ENCODE assay signal across 22 cellular contexts in the genomic region with DNA sequence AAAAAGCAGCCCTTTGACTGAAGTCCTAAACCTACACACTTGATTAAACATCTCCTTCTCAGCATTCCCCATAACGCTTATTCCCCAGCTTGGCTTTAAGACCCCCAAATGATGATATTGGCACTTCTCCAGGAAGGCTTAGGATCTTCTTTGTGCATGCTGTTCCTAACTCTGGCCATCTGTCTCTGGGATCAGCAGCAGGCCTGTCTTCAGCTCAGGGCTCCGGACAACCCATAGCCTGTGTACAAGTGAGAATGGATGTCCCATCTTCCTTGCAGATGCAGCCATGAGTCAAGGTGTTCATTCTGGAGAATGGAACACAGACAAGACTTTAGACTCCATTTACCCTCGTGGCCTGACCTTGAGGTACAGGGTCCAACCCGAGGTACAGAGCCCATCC.
DNase-seq lines count a peak whose midpoint lies in the region; ATAC-seq, FAIRE-seq and TF ChIP-seq lines count a peak whose summit lies in the region.
"Had no signal": no experiment of that assay in that cellular context is flagged by ENCODE, and none has a peak within 500 bp of the region (broad histone marks: within the 10 kb centered on the region; RNA-seq: fewer than 3 reads in every experiment).

No MANE protein-coding gene starts in this region.

- H4K8ac ChIP-seq in H1 (ENCODE audit: extremely low read depth, insufficient read depth, low read length): no peak overlapping the region

- no peak overlapping the region for H2AK5ac ChIP-seq in H1 (ENCODE audit: low read depth, low read length)

- no TSS peak for BruUV-seq in HCT116 (replicated peaks; lab: Mats Ljungman, UMichigan)

- H3K27me3 Mint-ChIP-seq in neural crest cell (ENCODE audit: low read depth) (no peaks in the 10 kb centered on the region), immature natural killer cell (ENCODE audit: low read depth in 3 of 3) (peaks cover 3 to 13% (median 3%) of the 10 kb centered on the region in 3 donors)
- peaks cover 7% of the 10 kb centered on the region for H3K27me3 Mint-ChIP-seq in activated CD4-positive, alpha-beta memory T cell treated with anti-CD3 and anti-CD28 coated beads for 36 hours
- peaks cover 19% of the 10 kb centered on the region for H3K27me3 Mint-ChIP-seq in activated T-cell treated with anti-CD3 and anti-CD28 coated beads, Interleukin-2, amount 50 U/mL, for 4 hours (ENCODE audit: low read depth)

- no peak overlapping the region; the same call in 1 of the 2 replicates for H2BK15ac ChIP-seq in H1 (ENCODE audit: low read length)

- 0 out of 2 replicates have a peak overlapping the region, but pooled peaks have one; percentile 9 for H2BK12ac ChIP-seq in H1 (ENCODE audit: low read depth, low read length)

- no peak overlapping the region for H4K5ac ChIP-seq in H1 (ENCODE audit: insufficient read length, low read depth, low read length)

- no peaks in the 10 kb centered on the region for H3K9me2 ChIP-seq in HCT116 (ENCODE audit: insufficient read depth)

- H3K27ac ChIP-seq in HCT116 (ENCODE audit: low read depth, low read length) (no peak overlapping the region), H1 (ENCODE audit: low read depth, low read length) (no peak overlapping the region)
- H3K27ac ChIP-seq: PC-9 had no signal

- no peak overlapping the region for H4K91ac ChIP-seq in H1 (replicated peaks; ENCODE audit: insufficient read length, low read length)

- no peak overlapping the region for H3K14ac ChIP-seq in H1 (ENCODE audit: insufficient read length)

- TF ChIP-seq POLR2A in HCT116 (IDR thresholded peaks at IDR 0.05; ENCODE audit: borderline replicate concordance, extremely low read depth, insufficient read depth, insufficient read length) (no peak), H1 (IDR thresholded peaks at IDR 0.05; ENCODE audit: control extremely low read depth in 1 of 2, low read depth in 2 of 2, low read length in 2 of 2) (no peak)

- ATAC-seq in HCT116: no peak
- no peak for ATAC-seq in activated T-cell treated with anti-CD3 and anti-CD28 coated beads, Interleukin-2, amount 50 U/mL, for 4 hours

- H3K23ac ChIP-seq in H1 (ENCODE audit: insufficient read length): no peak overlapping the region

- H2AFZ ChIP-seq in HCT116 (ENCODE audit: low read depth, low read length, poor library complexity, severe bottlenecking) (peak overlapping the region; percentile 43), H1 (ENCODE audit: low read length) (no peak overlapping the region)
- H2AFZ ChIP-seq: PC-9 had no signal

- RAD21 ChIA-PET in HCT116 (lab: Charles Lee; ENCODE audit: low non-redundant PET in 1 of 2, low total read pairs in 2 of 2, uncharacterized antibody in 2 of 2, unreplicated experiment in 2 of 2): no interaction called here

- H3K36me3 Mint-ChIP-seq in neural crest cell (ENCODE audit: low read depth) (peaks cover 2% of the 10 kb centered on the region), immature natural killer cell (no peaks in the 10 kb centered on the region)
- H3K36me3 Mint-ChIP-seq in activated CD4-positive, alpha-beta memory T cell treated with anti-CD3 and anti-CD28 coated beads for 36 hours: no peaks in the 10 kb centered on the region
- H3K36me3 Mint-ChIP-seq in activated T-cell treated with anti-CD3 and anti-CD28 coated beads, Interleukin-2, amount 50 U/mL, for 4 hours (ENCODE audit: insufficient read depth): no peaks in the 10 kb centered on the region

- CTCF ChIA-PET in HCT116 (lab: Charles Lee): no interaction called here
- CTCF ChIA-PET in H1 (lab: Charles Lee; ENCODE audit: partially characterized antibody): interaction anchor here (1.0 kb wide), 1 partner anchor 466 kb away, joined by 3 read pairs; no protein-coding TSS in a partner anchor
- CTCF ChIA-PET in activated CD4-positive, alpha-beta memory T cell treated with anti-CD3 and anti-CD28 coated beads for 36 hours (lab: Charles Lee): no interaction called here

- no peak overlapping the region for H2BK120ac ChIP-seq in H1 (replicated peaks; ENCODE audit: low read depth, low read length)

- H3K18ac ChIP-seq in H1 (ENCODE audit: extremely low read depth, low read length): no peak overlapping the region

- no peak overlapping the region for H2BK20ac ChIP-seq in H1 (ENCODE audit: low read length)

- H3K23me2 ChIP-seq in H1 (ENCODE audit: low read depth, low read length): no peaks in the 10 kb centered on the region; the same call in 1 of the 2 replicates

- H3K56ac ChIP-seq in H1 (replicated peaks; ENCODE audit: insufficient read length, low read depth, low read length): no peak overlapping the region

- H3K27me3 ChIP-seq in HCT116 (ENCODE audit: insufficient read depth, low read length) (no peaks in the 10 kb centered on the region), H1 (replicated peaks in 1 of 4; ENCODE audit: control insufficient read depth in 3 of 4, extremely low read depth in 1 of 4, insufficient read depth in 3 of 4, low read length in 3 of 4) (no peaks in the 10 kb centered on the region)
- H3K27me3 ChIP-seq: BE2C, MG63 had no signal

- no peak for FAIRE-seq in H1 (lab: Jason Lieb, UNC)
- FAIRE-seq: GM12878 had no signal

- H3K4me3 ChIP-seq in HCT116 (replicated peaks in 1 of 2; ENCODE audit: low read depth in 1 of 2, low read length in 2 of 2) (no peak overlapping the region), H1 (ENCODE audit: extremely low read depth in 1 of 4, insufficient read depth in 2 of 4, low read depth in 3 of 4, low read length in 4 of 4) (no peak overlapping the region)
- H3K4me3 ChIP-seq: GM12878, MG63, PC-9 had no signal

- H3K79me1 ChIP-seq in H1 (ENCODE audit: low read depth, low read length): no peaks in the 10 kb centered on the region

- intact Hi-C loops in HCT116 (cut with micrococcal nuclease): no loop called here
- intact Hi-C loops in activated CD4-positive, alpha-beta memory T cell treated with anti-CD3 and anti-CD28 coated beads for 36 hours (cut with micrococcal nuclease): no loop called here

- no peak overlapping the region for H3K4ac ChIP-seq in H1 (replicated peaks; ENCODE audit: insufficient read length, low read depth, low read length)

- H3K79me2 ChIP-seq in HCT116 (ENCODE audit: insufficient read depth, low read length) (no peaks in the 10 kb centered on the region), H1 (ENCODE audit: control insufficient read depth in 1 of 2, insufficient read depth in 2 of 2, low read length in 2 of 2) (no peaks in the 10 kb centered on the region)

- no peaks in the 10 kb centered on the region; a peak in 1 of 4 replicates for H3K4me1 ChIP-seq in HCT116 (ENCODE audit: control insufficient read depth in 1 of 2, insufficient read depth in 2 of 2, low read length in 2 of 2)
- H3K4me1 ChIP-seq in H1 (replicated peaks in 1 of 4; ENCODE audit: control insufficient read depth in 3 of 4, insufficient read depth in 4 of 4, low read length in 3 of 4): peaks cover 0 to 3% (median 0%) of the 10 kb centered on the region in 4 experiments; a peak in 1 of 7 replicates
- H3K4me1 ChIP-seq: BE2C had no signal

- H3K4me3 Mint-ChIP-seq in neural crest cell (no peak overlapping the region), immature natural killer cell (no peak overlapping the region)
- no peak overlapping the region for H3K4me3 Mint-ChIP-seq in activated CD4-positive, alpha-beta memory T cell treated with anti-CD3 and anti-CD28 coated beads for 36 hours
- no peak overlapping the region for H3K4me3 Mint-ChIP-seq in activated T-cell treated with anti-CD3 and anti-CD28 coated beads, Interleukin-2, amount 50 U/mL, for 4 hours
- H3K4me3 Mint-ChIP-seq: H9 had no signal

- DNase-seq in HCT116 (ENCODE audit: low read depth, low spot score) (no peak), NCI-H524 (lab: John Stamatoyannopoulos, UW) (peak; percentile 86 to 96), H1 (ENCODE audit: low read depth in 1 of 2, low spot score in 2 of 2) (no peak), neural crest cell (ENCODE audit: low read depth, low spot score) (no peak), immature natural killer cell (no peak)
- no peak for DNase-seq in activated CD4-positive, alpha-beta memory T cell treated with anti-CD3 and anti-CD28 coated beads for 36 hours
- DNase-seq in activated T-cell treated with anti-CD3 and anti-CD28 coated beads, Interleukin-2, amount 50 U/mL, for 4 hours: no peak
- DNase-seq: BE2C, DMS79 treated with DMSO at 0.1 percent for 48 hours, H9, MG63, NCI-H1048, NCI-H1436, NCI-H187 treated with DMSO at 0.1 percent for 48 hours, NCI-H2107, NCI-H226, NCI-H526, PC-9, RPMI8226, SHP77 had no signal

- 80% methylated on average over 4 of the region's 4 CpGs; no CpG with 5 or more reads in 1 of the 2 experiments for WGBS in H1 (ENCODE audit: extremely low coverage in 1 of 2, insufficient coverage in 1 of 2, insufficient read length in 1 of 2, insufficient replicate concordance in 2 of 2, low coverage in 1 of 2, low lambda C conversion rate in 2 of 2, missing lambda C conversion rate in 1 of 2), 2 experiments

- H3K27ac Mint-ChIP-seq in neural crest cell (ENCODE audit: unreplicated experiment) (peak overlapping the region; percentile 81), immature natural killer cell (no peak overlapping the region)
- no peak overlapping the region for H3K27ac Mint-ChIP-seq in activated CD4-positive, alpha-beta memory T cell treated with anti-CD3 and anti-CD28 coated beads for 36 hours
- H3K27ac Mint-ChIP-seq: H9, IgD-negative memory B cell had no signal

- TF ChIP-seq CTCF in HCT116 (IDR thresholded peaks at IDR 0.05 in 2 of 3, conservative IDR thresholded peaks at IDR 0.05 in 1 of 3; ENCODE audit: borderline replicate concordance in 1 of 3, insufficient read depth in 1 of 3, low read depth in 2 of 3, low read length in 2 of 3) (no peak), H1 (IDR thresholded peaks at IDR 0.05; ENCODE audit: control extremely low read depth in 1 of 3, insufficient read depth in 1 of 3, low read depth in 1 of 3, low read length in 3 of 3) (no peak), neural crest cell (conservative IDR thresholded peaks at IDR 0.05) (no peak)

- H4K20me1 ChIP-seq in HCT116 (ENCODE audit: insufficient read depth): no peaks in the 10 kb centered on the region
- no peaks in the 10 kb centered on the region for H4K20me1 ChIP-seq in H1 (replicated peaks in 1 of 2; ENCODE audit: control insufficient read depth in 1 of 2, insufficient read depth in 2 of 2, low read length in 2 of 2)

- no peaks in the 10 kb centered on the region for H3K9me3 ChIP-seq in HCT116 (ENCODE audit: control insufficient read depth in 1 of 2, insufficient read depth in 1 of 2, low read depth in 1 of 2, low read length in 2 of 2)
- H3K9me3 ChIP-seq in H1 (ENCODE audit: insufficient read depth in 2 of 2, low read depth in 1 of 2, low read length in 1 of 2): peaks cover 13 to 16% of the 10 kb centered on the region in 2 experiments
- H3K9me3 ChIP-seq: BE2C had no signal

- H3K9me3 Mint-ChIP-seq in neural crest cell: peaks cover 2% of the 10 kb centered on the region
- no peaks in the 10 kb centered on the region for H3K9me3 Mint-ChIP-seq in activated CD4-positive, alpha-beta memory T cell treated with anti-CD3 and anti-CD28 coated beads for 36 hours
- no peaks in the 10 kb centered on the region for H3K9me3 Mint-ChIP-seq in activated T-cell treated with anti-CD3 and anti-CD28 coated beads, Interleukin-2, amount 50 U/mL, for 4 hours
- peaks cover 0 to 9% (median 0%) of the 10 kb centered on the region in 6 donors for H3K9me3 Mint-ChIP-seq in immature natural killer cell

- no peak for TF ChIP-seq EP300 in H1 (IDR thresholded peaks at IDR 0.05; ENCODE audit: borderline replicate concordance in 1 of 2, low read depth in 2 of 2, low read length in 2 of 2)

- H3K4me2 ChIP-seq in HCT116 (ENCODE audit: low read length): no peak overlapping the region
- H3K4me2 ChIP-seq in H1 (ENCODE audit: insufficient read depth in 1 of 2, low read depth in 2 of 2, low read length in 2 of 2): no peak overlapping the region
- H3K4me2 ChIP-seq: PC-9 had no signal

- TF ChIP-seq RAD21 in HCT116 (IDR thresholded peaks at IDR 0.05; ENCODE audit: low read depth) (no peak), H1 (IDR thresholded peaks at IDR 0.05 in 1 of 2, conservative IDR thresholded peaks at IDR 0.05 in 1 of 2; ENCODE audit: low read depth in 2 of 2, low read length in 2 of 2) (no peak)

- H2BK5ac ChIP-seq in H1 (ENCODE audit: low read depth, low read length): no peak overlapping the region

- H3K36me3 ChIP-seq in HCT116 (ENCODE audit: control insufficient read depth in 1 of 2, insufficient read depth in 2 of 2, low read length in 2 of 2) (no peaks in the 10 kb centered on the region), H1 (ENCODE audit: control insufficient read depth in 2 of 4, insufficient read depth in 4 of 4, low read length in 3 of 4) (peaks cover 0 to 5% (median 0%) of the 10 kb centered on the region in 4 experiments; a peak in 1 of 8 replicates)
- H3K36me3 ChIP-seq: BE2C, MG63 had no signal

- H3K4me1 Mint-ChIP-seq in neural crest cell (peaks cover 49% of the 10 kb centered on the region), immature natural killer cell (no peaks in the 10 kb centered on the region)
- no peaks in the 10 kb centered on the region for H3K4me1 Mint-ChIP-seq in activated CD4-positive, alpha-beta memory T cell treated with anti-CD3 and anti-CD28 coated beads for 36 hours (ENCODE audit: low read depth)
- H3K4me1 Mint-ChIP-seq in activated T-cell treated with anti-CD3 and anti-CD28 coated beads, Interleukin-2, amount 50 U/mL, for 4 hours (ENCODE audit: low read depth): no peaks in the 10 kb centered on the region
- H3K4me1 Mint-ChIP-seq: IgD-negative memory B cell had no signal

- no peak overlapping the region for H3K9ac ChIP-seq in HCT116 (ENCODE audit: low read length)
- no peak overlapping the region for H3K9ac ChIP-seq in H1 (replicated peaks in 1 of 4; ENCODE audit: extremely low read depth in 1 of 4, low read depth in 3 of 4, low read length in 3 of 4)

- POLR2A ChIA-PET in HCT116 (lab: Charles Lee) (interaction anchor here (1.5 kb wide), 1 partner anchor 9 kb away, joined by 5 read pairs; no protein-coding TSS in a partner anchor), H1 (lab: Charles Lee; ENCODE audit: partially characterized antibody) (interaction anchor here (0.9 kb wide), 1 partner anchor 9 kb away, joined by 3 read pairs; no protein-coding TSS in a partner anchor)
- POLR2A ChIA-PET in activated CD4-positive, alpha-beta memory T cell treated with anti-CD3 and anti-CD28 coated beads for 36 hours (lab: Charles Lee): no interaction called here

Comparison
In these comparisons a context has a peak if more than half of its experiments do, and no peak if none do; other contexts are left out.
1. DNase-seq: peak in NCI-H524 (2 of 2); none in HCT116 (single experiment), H1 (0 of 2), neural crest cell (single experiment), activated CD4-positive, alpha-beta memory T cell treated with anti-CD3 and anti-CD28 coated beads for 36 hours (single experiment), activated T-cell treated with anti-CD3 and anti-CD28 coated beads, Interleukin-2, amount 50 U/mL, for 4 hours (single experiment) and immature natural killer cell (0 of 3).